8 cellular contexts compared by ENCODE assay signal in the genomic region with DNA sequence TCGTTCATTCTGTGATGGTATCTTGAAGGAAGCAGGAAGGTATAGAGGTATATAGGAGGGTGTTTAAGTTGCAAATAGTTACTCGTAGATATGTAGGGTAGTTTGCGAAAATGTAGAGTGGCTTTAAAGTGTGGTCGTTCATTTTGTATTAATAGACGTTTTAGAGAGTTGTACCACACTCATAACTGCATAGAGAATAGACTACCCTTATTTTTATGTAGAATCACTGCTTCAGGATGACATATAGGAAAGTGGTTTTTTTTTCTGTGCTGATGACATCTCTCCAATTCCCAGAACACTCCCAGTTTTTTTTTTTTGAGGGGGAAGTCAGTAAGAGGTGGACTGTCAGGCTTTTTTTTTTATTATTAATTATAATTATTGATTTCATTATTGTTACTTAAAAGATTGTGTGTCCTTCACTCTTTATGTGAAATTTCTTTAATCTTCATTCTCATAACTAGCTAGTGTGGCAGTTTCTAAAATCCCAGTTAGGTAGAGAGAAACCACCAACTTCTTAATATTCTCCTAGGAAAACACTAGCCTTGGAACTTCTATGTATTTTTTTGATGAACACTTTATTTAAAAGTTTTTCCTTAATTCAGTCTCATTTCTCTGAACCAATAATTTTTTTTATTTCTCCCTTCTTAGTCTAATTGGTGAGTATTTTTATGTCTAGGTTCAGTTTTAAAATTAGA. TPM values are rescaled to one million over a fixed set of nuclear protein-coding genes. Genes with fewer than 3 reads are reported as not detected.
DNase-seq lines count a peak whose midpoint lies in the region; ATAC-seq, FAIRE-seq and TF ChIP-seq lines count a peak whose summit lies in the region.

No MANE protein-coding gene starts in this region.

- intact Hi-C loops in sciatic nerve (cut with DNase I) = no loop called here

- TF ChIP-seq CTCF in HFF-Myc (IDR thresholded peaks at IDR 0.05; ENCODE audit: low read depth, low read length, missing control alignments) (no peak), bronchial epithelial cell (IDR thresholded peaks at IDR 0.05; ENCODE audit: insufficient read depth, low read length, severe bottlenecking) (no peak)

- no peak for FAIRE-seq in bronchial epithelial cell (lab: Jason Lieb, UNC)

- peaks cover 75% of the 10 kb centered on the region for H3K4me1 ChIP-seq in mononuclear cell (ENCODE audit: insufficient read depth, low read length)

- no peaks in the 10 kb centered on the region for H3K36me3 ChIP-seq in bronchial epithelial cell (ENCODE audit: control insufficient read depth, insufficient read depth, low read length)

- DNase-seq in A172 (ENCODE audit: low spot score) (peak; percentile 11), HFF-Myc (ENCODE audit: extremely low read depth, low read depth) (no peak), bronchial epithelial cell (ENCODE audit: low read depth) (peak; percentile 46), sciatic nerve (ENCODE audit: low spot score) (no peak), KBM-7 (no peak)

- H3K27me3 ChIP-seq in bronchial epithelial cell (ENCODE audit: control insufficient read depth, insufficient read depth, low read length) (no peaks in the 10 kb centered on the region), mononuclear cell (ENCODE audit: insufficient read depth, low read length) (no peaks in the 10 kb centered on the region)

- H3K4me3 ChIP-seq in HFF-Myc (replicated peaks; ENCODE audit: low read depth, low read length) (peak overlapping the region; percentile 78), bronchial epithelial cell (ENCODE audit: low read depth, low read length) (peak overlapping the region; percentile 96), mononuclear cell (ENCODE audit: low read length) (peak overlapping the region; percentile 95)

- ATAC-seq in sciatic nerve (no peak), HG02571 (IDR thresholded peaks at IDR 0.05; ENCODE audit: unreplicated experiment) (no peak), GM18909 (IDR thresholded peaks at IDR 0.05; ENCODE audit: poor library complexity, unreplicated experiment) (no peak)

- in situ Hi-C loops in KBM-7 (cut with MboI; ENCODE audit: low pct_unique_long_range_greater_than_20kb, low sequenced_read_pairs) = no loop called here

- no peaks in the 10 kb centered on the region for H3K9me3 ChIP-seq in mononuclear cell (ENCODE audit: low read depth, low read length)

RNA-seq across cellular contexts. Expression of gene ACTR3, which starts 1.5 kb away (rescaled TPM):
- 402 and 425 TPM in 2 replicates for total RNA-seq in A172 (2014; rRNA removed; shearing (Covaris generic))
- total RNA-seq in bronchial epithelial cell = 214 and 222 TPM in 2 replicates
- 184 TPM for total RNA-seq in mononuclear cell
- 173 TPM for total RNA-seq in sciatic nerve

Comparison
In these comparisons a context has a peak if more than half of its experiments do, and no peak if none do; other contexts are left out.
1. DNase-seq: peak in A172 (single experiment) and bronchial epithelial cell (single experiment); none in HFF-Myc (single experiment), sciatic nerve (single experiment) and KBM-7 (single experiment).
2. Peak in every context shown above with its lines, with median percentiles within 50 percentile points of each other: H3K4me3 ChIP-seq.